ENCODE assay signal across 10 cellular contexts in genomic region chr3:76024640-76025039, GRCh38.
DNase-seq lines count a peak whose midpoint lies in the region; ATAC-seq, FAIRE-seq and TF ChIP-seq lines count a peak whose summit lies in the region.
"Had no signal": no experiment of that assay in that cellular context is flagged by ENCODE, and none has a peak within 500 bp of the region (broad histone marks: within the 10 kb centered on the region; RNA-seq: fewer than 3 reads in every experiment).

No MANE protein-coding gene starts in this region.

- H3K9me3 ChIP-seq in HEK293 (ENCODE audit: control insufficient read depth, insufficient read depth, low read depth, low read length) (no peaks in the 10 kb centered on the region), stomach (no peaks in the 10 kb centered on the region)
- H3K9me3 ChIP-seq: SJCRH30 had no signal

- H3K4me3 ChIP-seq in HEK293 (ENCODE audit: low read depth, low read length) (no peak overlapping the region), stomach (no peak overlapping the region)
- H3K4me3 ChIP-seq: SJCRH30 had no signal

- no peak for ATAC-seq in GM18511 (IDR thresholded peaks at IDR 0.05; ENCODE audit: unreplicated experiment)
- no peak for ATAC-seq in HG03520 (IDR thresholded peaks at IDR 0.05; ENCODE audit: unreplicated experiment)

- CTCF ChIA-PET in HEK293 (lab: Yijun Ruan, JAX) = interaction anchor here (0.7 kb wide), 1 partner anchor 12 kb away, joined by 3 read pairs; no protein-coding TSS in a partner anchor

- no peaks in the 10 kb centered on the region for H3K27me3 ChIP-seq in stomach
- H3K27me3 ChIP-seq: SJCRH30 had no signal

- no peaks in the 10 kb centered on the region for H3K4me1 ChIP-seq in HEK293 (ENCODE audit: control insufficient read depth, insufficient read depth, low read length)
- no peaks in the 10 kb centered on the region for H3K4me1 ChIP-seq in stomach
- H3K4me1 ChIP-seq: SJCRH30 had no signal

- H3K36me3 ChIP-seq in HEK293 (ENCODE audit: control insufficient read depth in 2 of 2, insufficient read depth in 1 of 2, low read length in 2 of 2) (no peaks in the 10 kb centered on the region), stomach (no peaks in the 10 kb centered on the region)
- H3K36me3 ChIP-seq: SJCRH30 had no signal

- TF ChIP-seq CTCF in HEK293 (tag by site-specific recombination; IDR thresholded peaks at IDR 0.05) = no peak
- TF ChIP-seq CTCF in stomach (IDR thresholded peaks at IDR 0.05) = peak in 1 of 7 experiments; percentile 5

- H3K27ac ChIP-seq in HEK293 (ENCODE audit: extremely low read depth, low read depth, low read length) (no peak overlapping the region), stomach (no peak overlapping the region)
- H3K27ac ChIP-seq: SJCRH30 had no signal

- FAIRE-seq in islet of Langerhans (lab: Jason Lieb, UNC) = peak; percentile 95

- intact Hi-C loops in stomach (cut with DNase I; ENCODE audit: low total_unique reads) = no loop called here

- no peak for TF ChIP-seq POLR2A in stomach (IDR thresholded peaks at IDR 0.05)

- no peak for TF ChIP-seq EP300 in stomach (IDR thresholded peaks at IDR 0.05)

- peak; percentile 18 to 39 for DNase-seq in AML-193 (lab: John Stamatoyannopoulos, UW)
- peak; percentile 54 for DNase-seq in SW480 (ENCODE audit: low spot score)
- DNase-seq in stomach = no peak
- no peak for DNase-seq in activated CD8-positive, alpha-beta memory T cell treated with anti-CD3 and anti-CD28 coated beads for 24 hours
- DNase-seq: activated naive CD4-positive, alpha-beta T cell treated with Interleukin-2 at 50 U/mL for 16 hours had no signal

- POLR2A ChIA-PET in HEK293 (lab: Yijun Ruan, JAX) = no interaction called here

- 35 to 56% (median 37%) methylated on average over 2 of the region's 2 CpGs for WGBS in stomach, 5 donors

TF ChIP-seq in HEK293, 187 proteins besides CTCF, POLR2A, EP300 and RAD21:
- TF ChIP-seq ZNF654 (tag by site-specific recombination; IDR thresholded peaks at IDR 0.05; ENCODE audit: low read depth) = peak; percentile 40
- TF ChIP-seq ZNF23 (tag by site-specific recombination; IDR thresholded peaks at IDR 0.05; ENCODE audit: borderline replicate concordance) = no peak

Comparison
In these comparisons a context has a peak if more than half of its experiments do, and no peak if none do; other contexts are left out.
1. DNase-seq: peak in AML-193 (2 of 2) and SW480 (single experiment); none in stomach (single experiment) and activated CD8-positive, alpha-beta memory T cell treated with anti-CD3 and anti-CD28 coated beads for 24 hours (single experiment).